Comparison of ENCODE assay signal across 2 cellular contexts in the genomic region with DNA sequence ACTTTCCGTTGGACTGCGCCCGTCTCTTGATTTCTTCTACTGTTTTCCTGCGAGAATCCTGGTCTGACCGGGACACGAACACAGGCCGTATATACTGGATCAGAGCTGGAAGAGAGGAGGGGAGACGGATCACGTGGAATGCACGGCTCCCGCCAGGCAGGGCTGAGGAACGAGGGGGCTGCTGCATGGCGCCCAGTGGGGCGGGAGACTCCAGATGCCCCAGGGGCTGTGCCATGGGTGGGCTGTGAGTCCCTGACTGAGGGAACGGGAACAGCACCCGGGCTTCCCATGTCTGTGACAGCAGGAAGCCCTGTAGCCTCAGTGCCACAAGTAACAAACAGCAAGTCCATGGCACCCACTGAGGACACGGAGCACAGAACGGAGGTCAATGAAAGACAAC.
TF ChIP-seq lines count a peak whose summit lies in the region.

No MANE protein-coding gene starts in this region.

TF ChIP-seq in IMR-90, 13 proteins besides CTCF, POLR2A, EP300 and RAD21:
- TF ChIP-seq, protein P1, sequence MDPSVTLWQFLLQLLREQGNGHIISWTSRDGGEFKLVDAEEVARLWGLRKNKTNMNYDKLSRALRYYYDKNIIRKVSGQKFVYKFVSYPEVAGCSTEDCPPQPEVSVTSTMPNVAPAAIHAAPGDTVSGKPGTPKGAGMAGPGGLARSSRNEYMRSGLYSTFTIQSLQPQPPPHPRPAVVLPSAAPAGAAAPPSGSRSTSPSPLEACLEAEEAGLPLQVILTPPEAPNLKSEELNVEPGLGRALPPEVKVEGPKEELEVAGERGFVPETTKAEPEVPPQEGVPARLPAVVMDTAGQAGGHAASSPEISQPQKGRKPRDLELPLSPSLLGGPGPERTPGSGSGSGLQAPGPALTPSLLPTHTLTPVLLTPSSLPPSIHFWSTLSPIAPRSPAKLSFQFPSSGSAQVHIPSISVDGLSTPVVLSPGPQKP (IDR thresholded peaks at IDR 0.05; ENCODE audit: borderline replicate concordance, low read depth, low read length): no peak
- TF ChIP-seq CHD1 (IDR thresholded peaks at IDR 0.05; ENCODE audit: low read depth, low read length) (no peak), MAZ (IDR thresholded peaks at IDR 0.05; ENCODE audit: borderline replicate concordance, low read depth, low read length) (no peak), MXI1 (IDR thresholded peaks at IDR 0.05; ENCODE audit: borderline replicate concordance, low read depth, low read length) (no peak), CEBPB (IDR thresholded peaks at IDR 0.05; ENCODE audit: low read depth, low read length) (no peak), USF2 (IDR thresholded peaks at IDR 0.05; ENCODE audit: low read depth, low read length) (no peak), RCOR1 (IDR thresholded peaks at IDR 0.05; ENCODE audit: insufficient replicate concordance, low read length) (no peak), FOS (IDR thresholded peaks at IDR 0.05; ENCODE audit: low read depth, low read length) (no peak), BHLHE40 (IDR thresholded peaks at IDR 0.05; ENCODE audit: low read depth, low read length) (no peak), NFE2L2 (IDR thresholded peaks at IDR 0.05; ENCODE audit: low read depth, low read length) (no peak), RFX5 (IDR thresholded peaks at IDR 0.05; ENCODE audit: low read depth, low read length) (no peak), MAFK (IDR thresholded peaks at IDR 0.05; ENCODE audit: low read depth, low read length) (no peak)

TF ChIP-seq in GM12878, 131 proteins besides CTCF, POLR2A, EP300 and RAD21:
- peak; percentile 41; the same call in 1 of the 2 replicates for TF ChIP-seq MAX (IDR thresholded peaks at IDR 0.05; ENCODE audit: low read depth, low read length)
- TF ChIP-seq EED (IDR thresholded peaks at IDR 0.05; ENCODE audit: low read depth): no peak
- TF ChIP-seq ZSCAN29 (IDR thresholded peaks at IDR 0.05): no peak
- TF ChIP-seq SRF (IDR thresholded peaks at IDR 0.05; ENCODE audit: low read depth in 2 of 2, low read length in 2 of 2): no peak
- TF ChIP-seq PKNOX1 (IDR thresholded peaks at IDR 0.05): no peak
- no peak for TF ChIP-seq NR2C1 (IDR thresholded peaks at IDR 0.05)
- TF ChIP-seq LARP7 (IDR thresholded peaks at IDR 0.05): 0 out of 2 replicates have a peak, but pooled peaks have one; percentile 13
- TF ChIP-seq NR2C2 (IDR thresholded peaks at IDR 0.05; ENCODE audit: borderline replicate concordance, control insufficient read depth, insufficient read length, low read depth): no peak
- peak in 1 of 2 experiments; percentile 19; a peak in 1 of 4 replicates for TF ChIP-seq BHLHE40 (IDR thresholded peaks at IDR 0.05; ENCODE audit: borderline replicate concordance in 1 of 2, low read depth in 2 of 2, low read length in 1 of 2)
- no peak for TF ChIP-seq IRF3 (IDR thresholded peaks at IDR 0.05)
- 0 out of 2 replicates have a peak, but pooled peaks have one; percentile 22 for TF ChIP-seq ZNF207 (IDR thresholded peaks at IDR 0.05; ENCODE audit: borderline replicate concordance)
- TF ChIP-seq CHD1 (IDR thresholded peaks at IDR 0.05; ENCODE audit: low read depth, low read length): 0 out of 2 replicates have a peak, but pooled peaks have one; percentile 53
- TF ChIP-seq SMAD5 (IDR thresholded peaks at IDR 0.05; ENCODE audit: low read depth): no peak
